ENCODE assay signal across 8 cellular contexts in the genomic region with DNA sequence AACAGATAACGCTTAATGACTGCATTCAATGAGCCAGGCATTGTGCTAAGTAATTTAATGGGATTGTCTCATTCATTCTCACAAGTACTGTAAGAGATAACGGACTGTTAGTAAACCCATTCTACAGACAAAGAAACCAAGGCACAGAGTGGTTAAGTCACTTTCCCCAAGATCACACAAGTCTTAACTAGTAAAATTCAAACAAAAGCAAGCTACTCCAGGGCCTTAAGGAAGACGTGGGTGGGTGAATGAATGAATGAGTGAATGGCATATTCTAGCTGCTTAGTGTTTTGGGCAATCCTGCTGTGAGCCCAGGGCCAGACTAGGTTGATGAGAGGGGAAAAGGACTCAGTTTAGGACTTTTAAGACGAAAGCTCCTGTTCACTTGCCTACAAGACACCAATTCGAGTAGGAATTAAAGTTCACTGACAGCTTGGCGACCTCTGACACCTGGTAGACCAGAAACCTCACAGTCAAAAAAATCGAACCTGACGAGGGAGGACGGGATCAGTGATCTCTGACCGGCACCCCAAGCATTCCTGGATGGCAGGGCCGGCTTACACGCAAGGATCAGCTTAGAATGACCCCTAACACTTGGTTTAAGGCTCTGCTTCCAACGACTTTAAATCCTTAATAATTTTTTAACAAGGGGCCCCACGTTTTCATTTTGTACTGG. TPM values are rescaled to one million over a fixed set of nuclear protein-coding genes. Genes with fewer than 3 reads are reported as not detected.
A peak's percentile ranks its signal among the peaks of the same experiment; 100 is the strongest.
DNase-seq lines count a peak whose midpoint lies in the region; ATAC-seq and TF ChIP-seq lines count a peak whose summit lies in the region.

No MANE protein-coding gene starts in this region.

- DNase-seq in AG04450 (ENCODE audit: low read depth, low spot score) (no peak), HL-60 (ENCODE audit: low read depth in 1 of 2, low spot score in 1 of 2) (no peak), astrocyte of the hippocampus (ENCODE audit: low read depth, low spot score) (peak; percentile 10), memory B cell (ENCODE audit: low spot score in 2 of 2) (no peak), AML-193 (lab: John Stamatoyannopoulos, UW) (no peak), omental fat pad (ENCODE audit: low spot score) (no peak), SIG-M5 treated with dmso at 0.1 percent for 504 hours (lab: John Stamatoyannopoulos, UW; ENCODE audit: unreplicated experiment) (no peak)

- peak overlapping the region; percentile 95 for H3K4me3 Mint-ChIP-seq in memory B cell

- H3K27me3 ChIP-seq in AG04450 (ENCODE audit: control insufficient read depth, insufficient read depth, low read length) (no peaks in the 10 kb centered on the region), HL-60 (ENCODE audit: insufficient read depth, poor library complexity, severe bottlenecking) (no peaks in the 10 kb centered on the region)

- no peaks in the 10 kb centered on the region for H3K9me3 Mint-ChIP-seq in memory B cell

- TF ChIP-seq CTCF in AG04450 (IDR thresholded peaks at IDR 0.05; ENCODE audit: low read depth, low read length) (no peak), HL-60 (IDR thresholded peaks at IDR 0.05; ENCODE audit: insufficient read depth, low read length) (no peak), omental fat pad (IDR thresholded peaks at IDR 0.05) (no peak)

- peaks cover 3% of the 10 kb centered on the region; the same call in 1 of the 2 replicates for H3K9me3 ChIP-seq in AG04450 (ENCODE audit: control insufficient read depth, insufficient read depth, low read length)

- no peak for ATAC-seq in memory B cell (ENCODE audit: low read depth)
- ATAC-seq in HG03139 (IDR thresholded peaks at IDR 0.05; ENCODE audit: unreplicated experiment): no peak
- ATAC-seq in omental fat pad (ENCODE audit: low FRiP score): no peak

- H3K27ac ChIP-seq in AG04450 (ENCODE audit: low read depth, low read length) (peak overlapping the region; percentile 97), HL-60 (replicated peaks) (peak overlapping the region; percentile 100)

- POLR2A ChIA-PET in AG04450 (lab: Yijun Ruan, JAX): interaction anchor here (1.0 to 2.2 kb wide), 4 partner anchors 10 to 62 kb away, joined by 3 to 11 read pairs (median 5); a partner anchor contains a TSS

- CTCF ChIA-PET in AG04450 (lab: Charles Lee): interaction anchor here (3.2 kb wide), 1 partner anchor 10 kb away, joined by 20 read pairs; no protein-coding TSS in a partner anchor

- no peaks in the 10 kb centered on the region for H3K27me3 Mint-ChIP-seq in memory B cell

- peak overlapping the region; percentile 95 for H3K27ac Mint-ChIP-seq in memory B cell

- H3K36me3 Mint-ChIP-seq in memory B cell: peaks cover 2% of the 10 kb centered on the region

- H3K4me3 ChIP-seq in AG04450 (ENCODE audit: low read depth, low read length) (peak overlapping the region; percentile 98), HL-60 (replicated peaks; ENCODE audit: insufficient read depth, low read length) (peak overlapping the region; percentile 99)

- H3K4me1 Mint-ChIP-seq in memory B cell: peaks cover 18% of the 10 kb centered on the region

RNA-seq across cellular contexts. Expression of a gene that starts 0.6 kb away (rescaled TPM):
- polyA plus RNA-seq in AG04450 (2011; rRNA removed): 49.0 and 68.7 TPM in 2 replicates
- polyA minus RNA-seq in AG04450 (2011; rRNA and poly(A)+ RNA removed): 55.4 and 82.7 TPM in 2 replicates
- total RNA-seq in omental fat pad: 10 to 100 TPM; 28.5 to 54.3 (median 40.9) TPM

RNA-seq across cellular contexts. Expression of a gene that starts 0.8 kb away (rescaled TPM):
- 29.0 and 30.8 TPM in 2 replicates for polyA plus RNA-seq in AG04450 (2011; rRNA removed)
- 11.8 and 16.2 TPM in 2 replicates for polyA minus RNA-seq in AG04450 (2011; rRNA and poly(A)+ RNA removed)
- total RNA-seq in omental fat pad: 10 to 100 TPM; 17.2 to 76.7 (median 27.0) TPM

RNA-seq across cellular contexts. Expression of a gene that starts 37.8 kb away (rescaled TPM):
- polyA plus RNA-seq in AG04450 (2011; rRNA removed): 0.19 and 0.46 TPM in 2 replicates
- polyA minus RNA-seq in AG04450 (2011; rRNA and poly(A)+ RNA removed): 0.60 TPM in 1 of 2 replicates, not detected in the other
- 1 to 10 TPM in 2 of 4 donors, under 1 TPM in 2; 0.37 to 1.7 (median 0.88) TPM for total RNA-seq in omental fat pad

RNA-seq across cellular contexts. Expression of a gene that starts 40.7 kb away (rescaled TPM):
- polyA plus RNA-seq in AG04450 (2011; rRNA removed): 91.9 and 152 TPM in 2 replicates
- 336 and 425 TPM in 2 replicates for polyA minus RNA-seq in AG04450 (2011; rRNA and poly(A)+ RNA removed)
- 100 to 1,000 TPM; 125 to 164 (median 133) TPM for total RNA-seq in omental fat pad
